ENCODE assay signal across 8 cellular contexts in the genomic region with DNA sequence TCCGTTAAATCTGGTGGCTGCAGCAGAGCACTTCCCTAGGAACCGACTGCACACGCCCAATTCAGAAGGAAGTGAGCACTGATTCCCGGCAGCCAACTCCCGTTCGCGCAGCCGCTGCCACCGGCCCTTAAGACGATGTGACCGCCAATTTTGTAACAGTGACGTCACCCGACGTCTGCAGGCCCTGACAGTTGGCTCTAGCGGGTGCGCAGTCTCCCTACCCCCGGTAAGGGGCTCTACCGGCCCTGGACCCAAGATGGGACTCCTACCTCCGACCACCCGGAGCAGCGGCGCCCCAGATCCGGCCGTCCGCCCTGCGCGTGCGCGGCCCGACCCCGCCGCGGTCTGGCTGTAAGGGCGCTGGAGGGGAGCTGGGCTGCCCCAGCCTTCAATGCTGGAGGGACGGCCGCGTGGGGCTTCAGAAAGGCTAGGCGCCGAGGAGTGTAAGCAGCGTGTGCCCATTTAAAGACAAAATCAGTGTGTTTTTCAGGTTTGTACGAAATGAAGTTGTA. TPM values are rescaled to one million over a fixed set of nuclear protein-coding genes. Genes with fewer than 3 reads are reported as not detected.
DNase-seq lines count a peak whose midpoint lies in the region; ATAC-seq and TF ChIP-seq lines count a peak whose summit lies in the region.

No MANE protein-coding gene starts in this region.

- H3K36me3 Mint-ChIP-seq in activated T-cell treated with anti-CD3 and anti-CD28 coated beads, Interleukin-2, amount 50 U/mL, for 24 hours (ENCODE audit: low read depth) = peaks cover 63% of the 10 kb centered on the region

- peak; percentile 86 for ATAC-seq in GM19395 (IDR thresholded peaks at IDR 0.05; ENCODE audit: unreplicated experiment)
- peak; percentile 59 for ATAC-seq in HG03565 (IDR thresholded peaks at IDR 0.05; ENCODE audit: unreplicated experiment)

- H3K27me3 Mint-ChIP-seq in activated T-cell treated with anti-CD3 and anti-CD28 coated beads, Interleukin-2, amount 50 U/mL, for 24 hours = no peaks in the 10 kb centered on the region

- TF ChIP-seq CTCF in epithelial cell of proximal tubule (conservative IDR thresholded peaks at IDR 0.05; ENCODE audit: low read depth, low read length) = no peak

- peaks cover 51% of the 10 kb centered on the region for H3K4me1 ChIP-seq in mononuclear cell (ENCODE audit: insufficient read depth, low read length)

- no peaks in the 10 kb centered on the region for H3K27me3 ChIP-seq in mononuclear cell (ENCODE audit: insufficient read depth, low read length)

- peak overlapping the region; percentile 69 for H3K4me3 ChIP-seq in epithelial cell of proximal tubule (ENCODE audit: low read depth, low read length)
- H3K4me3 ChIP-seq in mononuclear cell (ENCODE audit: low read length) = peak overlapping the region; percentile 50

- DNase-seq in CD1c-positive myeloid dendritic cell (ENCODE audit: extremely low spot score) (peak; percentile 96), NOMO-1 (lab: John Stamatoyannopoulos, UW; ENCODE audit: unreplicated experiment in 2 of 2) (peak; percentile 77 to 82), epithelial cell of proximal tubule (ENCODE audit: low read depth) (no peak)
- DNase-seq in activated T-cell treated with anti-CD3 and anti-CD28 coated beads, Interleukin-2, amount 50 U/mL, for 24 hours = peak; percentile 69
- peak; percentile 13 to 22 for DNase-seq in stimulated activated CD8-positive, alpha-beta memory T cell treated with anti-CD3 and anti-CD28 coated beads, Interleukin-4, amount 100 ng/mL, for 1 hour (ENCODE audit: low read depth in 2 of 2, low spot score in 1 of 2)

- no peaks in the 10 kb centered on the region for H3K9me3 Mint-ChIP-seq in activated T-cell treated with anti-CD3 and anti-CD28 coated beads, Interleukin-2, amount 50 U/mL, for 24 hours

- H3K9me3 ChIP-seq in mononuclear cell (ENCODE audit: low read depth, low read length) = no peaks in the 10 kb centered on the region

- peaks cover 22% of the 10 kb centered on the region for H3K4me1 Mint-ChIP-seq in activated T-cell treated with anti-CD3 and anti-CD28 coated beads, Interleukin-2, amount 50 U/mL, for 24 hours (ENCODE audit: low read depth)

- H3K4me3 Mint-ChIP-seq in activated T-cell treated with anti-CD3 and anti-CD28 coated beads, Interleukin-2, amount 50 U/mL, for 24 hours = peak overlapping the region; percentile 73

- H3K27ac Mint-ChIP-seq in activated T-cell treated with anti-CD3 and anti-CD28 coated beads, Interleukin-2, amount 50 U/mL, for 24 hours = peak overlapping the region; percentile 77

RNA-seq across cellular contexts. Expression of gene DNAJA1, which starts 19.1 kb away (rescaled TPM):
- total RNA-seq in epithelial cell of proximal tubule (149 and 227 TPM in 2 replicates), mononuclear cell (77.5 TPM)

RNA-seq across cellular contexts. Expression of gene SMU1, which starts 32.3 kb away (rescaled TPM):
- 14.4 and 17.9 TPM in 2 replicates for total RNA-seq in epithelial cell of proximal tubule
- total RNA-seq in mononuclear cell = 25.5 TPM

RNA-seq across cellular contexts. Expression of gene APTX, which starts 42.8 kb away (rescaled TPM):
- total RNA-seq in epithelial cell of proximal tubule = 20.9 and 39.8 TPM in 2 replicates
- 23.2 TPM for total RNA-seq in mononuclear cell
